ENCODE assay signal across 1 cellular context in the genomic region with DNA sequence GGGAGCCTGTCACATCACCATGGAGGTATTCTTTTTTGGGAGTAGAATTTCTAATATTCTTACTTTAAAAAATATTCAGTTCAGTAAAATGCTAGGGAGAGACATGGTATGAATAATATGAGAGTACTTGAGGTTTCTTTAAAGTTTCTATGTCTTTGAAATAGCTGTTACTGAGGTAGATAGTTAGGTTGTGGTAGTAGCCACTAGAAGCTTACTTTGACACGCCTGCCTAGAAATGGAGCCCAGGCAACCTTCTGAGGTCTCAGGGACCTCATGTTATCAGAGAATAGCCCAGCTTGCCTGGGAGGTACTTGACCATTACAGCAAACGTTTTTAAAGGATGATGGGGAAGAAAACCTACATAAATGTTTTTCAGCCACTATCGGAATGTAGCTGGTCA.
A peak's percentile ranks its signal among the peaks of the same experiment; 100 is the strongest.
TF ChIP-seq lines count a peak whose summit lies in the region.

No MANE protein-coding gene starts in this region.

TF ChIP-seq in GM12878, 131 proteins besides CTCF, POLR2A, EP300 and RAD21 (continued from another document):
- TF ChIP-seq, protein P1, sequence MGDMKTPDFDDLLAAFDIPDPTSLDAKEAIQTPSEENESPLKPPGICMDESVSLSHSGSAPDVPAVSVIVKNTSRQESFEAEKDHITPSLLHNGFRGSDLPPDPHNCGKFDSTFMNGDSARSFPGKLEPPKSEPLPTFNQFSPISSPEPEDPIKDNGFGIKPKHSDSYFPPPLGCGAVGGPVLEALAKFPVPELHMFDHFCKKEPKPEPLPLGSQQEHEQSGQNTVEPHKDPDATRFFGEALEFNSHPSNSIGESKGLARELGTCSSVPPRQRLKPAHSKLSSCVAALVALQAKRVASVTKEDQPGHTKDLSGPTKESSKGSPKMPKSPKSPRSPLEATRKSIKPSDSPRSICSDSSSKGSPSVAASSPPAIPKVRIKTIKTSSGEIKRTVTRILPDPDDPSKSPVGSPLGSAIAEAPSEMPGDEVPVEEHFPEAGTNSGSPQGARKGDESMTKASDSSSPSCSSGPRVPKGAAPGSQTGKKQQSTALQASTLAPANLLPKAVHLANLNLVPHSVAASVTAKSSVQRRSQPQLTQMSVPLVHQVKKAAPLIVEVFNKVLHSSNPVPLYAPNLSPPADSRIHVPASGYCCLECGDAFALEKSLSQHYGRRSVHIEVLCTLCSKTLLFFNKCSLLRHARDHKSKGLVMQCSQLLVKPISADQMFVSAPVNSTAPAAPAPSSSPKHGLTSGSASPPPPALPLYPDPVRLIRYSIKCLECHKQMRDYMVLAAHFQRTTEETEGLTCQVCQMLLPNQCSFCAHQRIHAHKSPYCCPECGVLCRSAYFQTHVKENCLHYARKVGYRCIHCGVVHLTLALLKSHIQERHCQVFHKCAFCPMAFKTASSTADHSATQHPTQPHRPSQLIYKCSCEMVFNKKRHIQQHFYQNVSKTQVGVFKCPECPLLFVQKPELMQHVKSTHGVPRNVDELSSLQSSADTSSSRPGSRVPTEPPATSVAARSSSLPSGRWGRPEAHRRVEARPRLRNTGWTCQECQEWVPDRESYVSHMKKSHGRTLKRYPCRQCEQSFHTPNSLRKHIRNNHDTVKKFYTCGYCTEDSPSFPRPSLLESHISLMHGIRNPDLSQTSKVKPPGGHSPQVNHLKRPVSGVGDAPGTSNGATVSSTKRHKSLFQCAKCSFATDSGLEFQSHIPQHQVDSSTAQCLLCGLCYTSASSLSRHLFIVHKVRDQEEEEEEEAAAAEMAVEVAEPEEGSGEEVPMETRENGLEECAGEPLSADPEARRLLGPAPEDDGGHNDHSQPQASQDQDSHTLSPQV (IDR thresholded peaks at IDR 0.05): no peak
- TF ChIP-seq, protein P2, sequence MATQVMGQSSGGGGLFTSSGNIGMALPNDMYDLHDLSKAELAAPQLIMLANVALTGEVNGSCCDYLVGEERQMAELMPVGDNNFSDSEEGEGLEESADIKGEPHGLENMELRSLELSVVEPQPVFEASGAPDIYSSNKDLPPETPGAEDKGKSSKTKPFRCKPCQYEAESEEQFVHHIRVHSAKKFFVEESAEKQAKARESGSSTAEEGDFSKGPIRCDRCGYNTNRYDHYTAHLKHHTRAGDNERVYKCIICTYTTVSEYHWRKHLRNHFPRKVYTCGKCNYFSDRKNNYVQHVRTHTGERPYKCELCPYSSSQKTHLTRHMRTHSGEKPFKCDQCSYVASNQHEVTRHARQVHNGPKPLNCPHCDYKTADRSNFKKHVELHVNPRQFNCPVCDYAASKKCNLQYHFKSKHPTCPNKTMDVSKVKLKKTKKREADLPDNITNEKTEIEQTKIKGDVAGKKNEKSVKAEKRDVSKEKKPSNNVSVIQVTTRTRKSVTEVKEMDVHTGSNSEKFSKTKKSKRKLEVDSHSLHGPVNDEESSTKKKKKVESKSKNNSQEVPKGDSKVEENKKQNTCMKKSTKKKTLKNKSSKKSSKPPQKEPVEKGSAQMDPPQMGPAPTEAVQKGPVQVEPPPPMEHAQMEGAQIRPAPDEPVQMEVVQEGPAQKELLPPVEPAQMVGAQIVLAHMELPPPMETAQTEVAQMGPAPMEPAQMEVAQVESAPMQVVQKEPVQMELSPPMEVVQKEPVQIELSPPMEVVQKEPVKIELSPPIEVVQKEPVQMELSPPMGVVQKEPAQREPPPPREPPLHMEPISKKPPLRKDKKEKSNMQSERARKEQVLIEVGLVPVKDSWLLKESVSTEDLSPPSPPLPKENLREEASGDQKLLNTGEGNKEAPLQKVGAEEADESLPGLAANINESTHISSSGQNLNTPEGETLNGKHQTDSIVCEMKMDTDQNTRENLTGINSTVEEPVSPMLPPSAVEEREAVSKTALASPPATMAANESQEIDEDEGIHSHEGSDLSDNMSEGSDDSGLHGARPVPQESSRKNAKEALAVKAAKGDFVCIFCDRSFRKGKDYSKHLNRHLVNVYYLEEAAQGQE (IDR thresholded peaks at IDR 0.05; ENCODE audit: low read depth, low read length): no peak
- TF ChIP-seq YY1 (IDR thresholded peaks at IDR 0.05; ENCODE audit: low read depth, low read length) (no peak), RUNX3 (IDR thresholded peaks at IDR 0.05; ENCODE audit: low read length) (peak; percentile 69)
